ENCODE assay signal across 8 cellular contexts in the genomic region with DNA sequence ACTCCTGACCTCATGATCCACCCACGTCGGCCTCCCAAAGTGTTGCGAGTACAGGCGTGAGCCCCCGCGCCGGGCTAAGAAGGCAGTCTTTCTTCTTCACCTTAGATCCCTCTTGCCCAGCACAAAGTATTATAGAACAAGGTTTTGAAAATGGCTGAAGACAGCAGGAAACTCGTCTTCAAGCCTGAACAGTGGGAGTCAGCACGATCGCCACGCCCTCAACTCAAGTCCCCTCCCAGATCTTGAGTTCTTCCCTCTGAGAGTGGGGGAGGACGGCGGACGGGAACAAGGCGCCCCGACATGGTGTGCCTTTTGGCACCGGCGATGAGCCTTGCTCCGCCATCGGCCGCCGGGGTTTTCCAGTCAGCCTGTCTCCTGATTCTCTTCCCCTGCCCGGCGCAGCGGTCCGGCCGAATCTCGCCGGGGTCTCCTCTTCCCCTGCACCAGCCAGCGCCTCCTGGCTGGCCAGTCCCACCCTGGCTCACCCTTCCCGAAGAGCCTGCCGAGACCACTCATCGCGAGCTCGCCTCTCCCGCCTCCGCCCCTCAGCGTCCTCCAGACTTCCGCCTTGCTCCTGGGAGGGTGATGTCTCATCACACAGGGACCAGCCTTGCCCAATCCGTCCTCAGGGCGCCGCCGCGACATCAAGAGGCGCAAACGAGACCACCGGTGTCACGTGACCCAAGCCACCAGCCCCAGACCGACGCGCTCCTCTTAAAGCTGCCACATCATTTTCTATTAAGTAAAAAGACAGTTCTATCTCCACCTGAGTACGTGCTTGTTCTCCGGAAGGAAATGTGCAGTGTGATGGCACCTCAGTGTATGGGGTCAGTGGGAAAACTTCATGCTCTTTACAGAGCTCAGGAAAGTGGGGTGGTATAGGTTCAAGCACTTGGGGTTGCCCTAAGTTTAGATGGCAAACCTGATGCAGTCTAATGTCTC. TPM values are rescaled to one million over a fixed set of nuclear protein-coding genes. Genes with fewer than 3 reads are reported as not detected.
DNase-seq lines count a peak whose midpoint lies in the region; ATAC-seq and TF ChIP-seq lines count a peak whose summit lies in the region.

A gene with protein sequence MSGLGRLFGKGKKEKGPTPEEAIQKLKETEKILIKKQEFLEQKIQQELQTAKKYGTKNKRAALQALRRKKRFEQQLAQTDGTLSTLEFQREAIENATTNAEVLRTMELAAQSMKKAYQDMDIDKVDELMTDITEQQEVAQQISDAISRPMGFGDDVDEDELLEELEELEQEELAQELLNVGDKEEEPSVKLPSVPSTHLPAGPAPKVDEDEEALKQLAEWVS (minus strand): TSS at position 565 of the 942 bp plus-strand sequence. CDS start 49 bp downstream, at position 516.

- TF ChIP-seq POLR2A in ovary (IDR thresholded peaks at IDR 0.05) = peak; percentile 92
- TF ChIP-seq POLR2A in thyroid gland (IDR thresholded peaks at IDR 0.05) = peak; percentile 65 to 91

- DNase-seq in GM12864 (ENCODE audit: low read depth) (peak; percentile 96), NCI-H1417 (lab: John Stamatoyannopoulos, UW) (peak; percentile 95 to 98 (median 98)), SW 1271 (lab: John Stamatoyannopoulos, UW) (peak; percentile 97 to 98), Right ventricle myocardium inferior (ENCODE audit: missing footprints) (peak; percentile 98), ovary (peak; percentile 92 to 96 (median 95)), thyroid gland (peak; percentile 98 to 99)
- peak; percentile 96 for DNase-seq in activated naive CD8-positive, alpha-beta T cell treated with anti-CD3 and anti-CD28 coated beads, Interleukin-2, amount 50 U/mL, for 16 hours (ENCODE audit: low read depth, low spot score)

- TF ChIP-seq EP300 in ovary (IDR thresholded peaks at IDR 0.05) = no peak

- H3K4me1 ChIP-seq in ovary (ENCODE audit: insufficient read depth) = peaks cover 2% of the 10 kb centered on the region
- H3K4me1 ChIP-seq in thyroid gland = peaks cover 0 to 28% of the 10 kb centered on the region in 2 donors

- H3K36me3 ChIP-seq in ovary = no peaks in the 10 kb centered on the region
- H3K36me3 ChIP-seq in thyroid gland = peaks cover 13 to 16% of the 10 kb centered on the region in 2 donors

- intact Hi-C loops in Right ventricle myocardium inferior (cut with DNase I) (no loop called here), ovary (cut with DNase I) (no loop called here), thyroid gland (cut with DNase I) (no loop called here)

- no peaks in the 10 kb centered on the region for H3K9me3 ChIP-seq in ovary
- H3K9me3 ChIP-seq in thyroid gland = no peaks in the 10 kb centered on the region

- ATAC-seq in HG02759 (IDR thresholded peaks at IDR 0.05; ENCODE audit: unreplicated experiment) = peak; percentile 80
- ATAC-seq in Right ventricle myocardium inferior = peak; percentile 91

- WGBS in ovary, 3 donors = 0 to 1% (median 1%) methylated on average over 53 of the region's 53 CpGs
- 1% methylated on average over 40 to 50 of the region's 53 CpGs for WGBS in thyroid gland, 2 donors

- TF ChIP-seq CTCF in GM12864 (IDR thresholded peaks at IDR 0.05; ENCODE audit: low read depth, low read length, missing control alignments) (no peak), ovary (IDR thresholded peaks at IDR 0.05) (peak in 1 of 3 donors; percentile 22), thyroid gland (IDR thresholded peaks at IDR 0.05) (peak in 2 of 6 experiments; percentile 21 to 32)

- H3K27me3 ChIP-seq in ovary (no peaks in the 10 kb centered on the region), thyroid gland (no peaks in the 10 kb centered on the region)

- H3K4me3 ChIP-seq in GM12864 (ENCODE audit: low read depth, low read length) (peak within 1 kb of the TSS; percentile 86), ovary (peak within 1 kb of the TSS; percentile 49), thyroid gland (replicated peaks in 1 of 3) (peak within 1 kb of the TSS; percentile 4 to 56 (median 54))

- H3K27ac ChIP-seq in ovary (peak within 1 kb of the TSS; percentile 86 to 90), thyroid gland (peak within 1 kb of the TSS; percentile 77 to 97 (median 96))

RNA-seq across cellular contexts. Expression of the gene that starts here (rescaled TPM):
- total RNA-seq in Right ventricle myocardium inferior (28.5 TPM), ovary (10 to 100 TPM; 26.8 to 57.5 (median 41.0) TPM), thyroid gland (10 to 100 TPM; 26.5 to 60.2 (median 46.2) TPM)
- 100 to 1,000 TPM in 1 of 2 donors, 10 to 100 TPM in 1; 56.1 to 105 TPM for polyA plus RNA-seq in ovary

Comparison
In these comparisons a context has a peak if more than half of its experiments do, and no peak if none do; other contexts are left out.
1. Peak in every context shown above with its lines: DNase-seq, ATAC-seq, H3K4me3 ChIP-seq and H3K27ac ChIP-seq.